Comparison of ENCODE assay signal across 1 cellular context in the genomic region with DNA sequence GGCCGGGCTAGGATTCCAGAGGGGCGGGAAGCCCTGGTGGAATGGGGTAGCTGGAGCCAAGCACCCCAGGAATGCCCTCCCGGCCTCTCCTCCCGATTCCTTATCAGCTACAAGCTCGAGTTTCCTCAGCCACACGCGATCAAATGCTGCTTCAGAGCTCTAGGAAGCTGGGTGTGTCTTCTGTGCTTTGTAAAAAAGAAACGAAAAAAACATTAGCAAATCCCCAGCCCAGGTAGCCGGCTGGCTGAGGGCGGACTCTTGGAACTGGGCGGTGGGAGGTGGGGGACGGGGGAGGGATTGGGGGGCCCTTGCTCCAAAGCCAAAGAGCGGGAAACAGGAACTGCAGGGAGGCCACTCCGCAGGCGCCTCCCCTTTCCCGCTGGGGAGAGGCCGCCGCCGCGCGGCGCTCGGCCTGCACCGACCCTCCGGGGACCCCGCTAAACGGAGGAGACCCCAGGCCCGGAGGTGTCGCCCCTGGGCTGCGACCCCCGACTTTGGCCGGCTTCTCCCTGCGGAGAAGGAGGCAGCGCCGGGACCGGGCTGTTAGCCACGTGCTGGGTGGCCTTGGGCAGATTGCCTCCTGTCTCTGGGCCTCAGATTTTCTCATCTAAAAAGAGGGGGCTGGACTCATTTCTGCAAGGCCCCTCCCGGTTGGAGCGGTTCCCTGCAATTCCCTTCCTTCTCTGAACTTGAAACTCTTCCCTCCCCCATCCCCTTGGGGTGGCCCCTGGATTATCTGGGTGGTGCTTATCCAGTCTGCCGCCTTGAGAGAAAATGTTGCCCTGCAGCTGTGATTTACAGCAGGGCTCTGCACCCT.
TF ChIP-seq lines count a peak whose summit lies in the region.

No MANE protein-coding gene starts in this region.

TF ChIP-seq in K562, 482 proteins besides CTCF, POLR2A, EP300 and RAD21 (continued from another document):
- TF ChIP-seq MCM3 (IDR thresholded peaks at IDR 0.05) = no peak
- no peak for TF ChIP-seq HNRNPK (IDR thresholded peaks at IDR 0.05; ENCODE audit: low read depth, low read length, poor library complexity, severe bottlenecking)
- TF ChIP-seq, protein P1, sequence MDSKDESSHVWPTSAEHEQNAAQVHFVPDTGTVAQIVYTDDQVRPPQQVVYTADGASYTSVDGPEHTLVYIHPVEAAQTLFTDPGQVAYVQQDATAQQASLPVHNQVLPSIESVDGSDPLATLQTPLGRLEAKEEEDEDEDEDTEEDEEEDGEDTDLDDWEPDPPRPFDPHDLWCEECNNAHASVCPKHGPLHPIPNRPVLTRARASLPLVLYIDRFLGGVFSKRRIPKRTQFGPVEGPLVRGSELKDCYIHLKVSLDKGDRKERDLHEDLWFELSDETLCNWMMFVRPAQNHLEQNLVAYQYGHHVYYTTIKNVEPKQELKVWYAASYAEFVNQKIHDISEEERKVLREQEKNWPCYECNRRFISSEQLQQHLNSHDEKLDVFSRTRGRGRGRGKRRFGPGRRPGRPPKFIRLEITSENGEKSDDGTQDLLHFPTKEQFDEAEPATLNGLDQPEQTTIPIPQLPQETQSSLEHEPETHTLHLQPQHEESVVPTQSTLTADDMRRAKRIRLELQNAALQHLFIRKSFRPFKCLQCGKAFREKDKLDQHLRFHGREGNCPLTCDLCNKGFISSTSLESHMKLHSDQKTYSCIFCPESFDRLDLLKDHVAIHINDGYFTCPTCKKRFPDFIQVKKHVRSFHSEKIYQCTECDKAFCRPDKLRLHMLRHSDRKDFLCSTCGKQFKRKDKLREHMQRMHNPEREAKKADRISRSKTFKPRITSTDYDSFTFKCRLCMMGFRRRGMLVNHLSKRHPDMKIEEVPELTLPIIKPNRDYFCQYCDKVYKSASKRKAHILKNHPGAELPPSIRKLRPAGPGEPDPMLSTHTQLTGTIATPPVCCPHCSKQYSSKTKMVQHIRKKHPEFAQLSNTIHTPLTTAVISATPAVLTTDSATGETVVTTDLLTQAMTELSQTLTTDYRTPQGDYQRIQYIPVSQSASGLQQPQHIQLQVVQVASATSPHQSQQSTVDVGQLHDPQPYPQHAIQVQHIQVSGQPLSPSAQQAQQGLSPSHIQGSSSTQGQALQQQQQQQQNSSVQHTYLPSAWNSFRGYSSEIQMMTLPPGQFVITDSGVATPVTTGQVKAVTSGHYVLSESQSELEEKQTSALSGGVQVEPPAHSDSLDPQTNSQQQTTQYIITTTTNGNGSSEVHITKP (IDR thresholded peaks at IDR 0.05; ENCODE audit: partially characterized antibody) = no peak
- no peak for TF ChIP-seq HEY1 (CRISPR knock-in tag; IDR thresholded peaks at IDR 0.05; ENCODE audit: borderline replicate concordance)
- peak; percentile 74; the same call in 1 of the 2 replicates for TF ChIP-seq SPI1 (IDR thresholded peaks at IDR 0.05; ENCODE audit: borderline replicate concordance, low read depth, low read length)
- TF ChIP-seq ZNF431 (CRISPR knock-in tag; IDR thresholded peaks at IDR 0.05) = no peak
- TF ChIP-seq HMGN3 (IDR thresholded peaks at IDR 0.05; ENCODE audit: borderline replicate concordance, extremely low read depth, insufficient read length, low read depth, low read length) = no peak
- TF ChIP-seq STAT5B (CRISPR knock-in tag; IDR thresholded peaks at IDR 0.05) = no peak
- no peak for TF ChIP-seq SIRT6 (IDR thresholded peaks at IDR 0.05; ENCODE audit: low read depth, low read length)
- no peak for TF ChIP-seq POLR3A (IDR thresholded peaks at IDR 0.05; ENCODE audit: borderline replicate concordance, extremely low read depth, insufficient read depth, insufficient read length)
- no peak for TF ChIP-seq SMARCB1 (IDR thresholded peaks at IDR 0.05; ENCODE audit: insufficient read length, low read depth)
- no peak for TF ChIP-seq LARP7 (IDR thresholded peaks at IDR 0.05)
- no peak for TF ChIP-seq ZNF436 (CRISPR knock-in tag; IDR thresholded peaks at IDR 0.05)
- TF ChIP-seq ZNF41 (CRISPR knock-in tag; conservative IDR thresholded peaks at IDR 0.05) = no peak
- TF ChIP-seq SIN3B (IDR thresholded peaks at IDR 0.05; ENCODE audit: low read depth) = no peak
